Comparison of ENCODE assay signal across 8 cellular contexts in the genomic region with DNA sequence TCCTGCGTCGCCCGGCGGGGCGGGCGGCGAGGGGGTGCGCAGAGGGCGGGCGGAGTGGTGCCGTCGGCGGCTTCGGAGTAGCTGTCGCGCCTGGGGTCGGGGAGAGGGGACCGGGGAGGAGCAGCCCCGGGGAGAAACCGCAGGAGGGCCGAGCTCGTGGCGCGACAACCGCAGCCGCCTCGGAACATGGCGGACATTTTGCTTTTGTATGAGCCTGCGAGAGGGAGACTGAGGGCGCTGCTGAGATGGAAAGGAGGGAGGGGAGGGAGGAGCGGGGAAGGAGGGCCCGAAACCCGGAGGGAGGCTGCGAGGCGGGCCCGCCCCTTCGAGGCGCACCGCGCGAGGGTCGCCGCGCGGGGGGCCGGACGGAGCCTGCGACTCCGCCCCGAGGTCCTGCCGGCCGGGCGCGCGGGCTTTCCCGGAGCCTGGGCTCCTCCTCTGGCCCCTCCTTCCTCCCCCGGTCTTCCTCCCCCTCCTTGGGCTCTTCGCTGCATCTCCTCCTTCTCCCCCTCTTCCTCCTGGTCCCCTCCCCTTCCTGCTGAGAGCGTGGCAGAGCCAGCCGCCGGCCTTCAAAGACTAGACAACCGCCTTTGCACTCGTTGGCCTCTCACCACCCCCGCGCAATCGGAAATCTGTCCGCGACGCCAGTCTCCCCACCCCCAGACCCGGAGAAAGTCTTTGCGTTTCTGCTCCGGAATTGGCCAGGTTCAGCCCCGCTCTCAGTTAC. TPM values are rescaled to one million over a fixed set of nuclear protein-coding genes. Genes with fewer than 3 reads are reported as not detected.
DNase-seq lines count a peak whose midpoint lies in the region; ATAC-seq and TF ChIP-seq lines count a peak whose summit lies in the region.

No MANE protein-coding gene starts in this region.

- CTCF ChIA-PET in activated CD4-positive, alpha-beta memory T cell treated with anti-CD3 and anti-CD28 coated beads, Interleukin-2, amount 10 ng/mL, durations not matched to agents 7 days and 5 days (lab: Charles Lee): no interaction called here

- H3K27ac Mint-ChIP-seq in activated CD4-positive, alpha-beta memory T cell treated with anti-CD3 and anti-CD28 coated beads, Interleukin-2, amount 10 ng/mL, durations not matched to agents 7 days and 5 days: peak overlapping the region; percentile 100
- H3K27ac Mint-ChIP-seq in memory B cell: peak overlapping the region; percentile 98

- H3K4me1 Mint-ChIP-seq in activated CD4-positive, alpha-beta memory T cell treated with anti-CD3 and anti-CD28 coated beads, Interleukin-2, amount 10 ng/mL, durations not matched to agents 7 days and 5 days: peaks cover 43% of the 10 kb centered on the region
- H3K4me1 Mint-ChIP-seq in memory B cell: peaks cover 18% of the 10 kb centered on the region

- H3K27ac ChIP-seq in C4-2B: peak overlapping the region; percentile 98

- H3K27me3 Mint-ChIP-seq in activated CD4-positive, alpha-beta memory T cell treated with anti-CD3 and anti-CD28 coated beads, Interleukin-2, amount 10 ng/mL, durations not matched to agents 7 days and 5 days: no peaks in the 10 kb centered on the region
- H3K27me3 Mint-ChIP-seq in memory B cell: no peaks in the 10 kb centered on the region

- H3K4me3 Mint-ChIP-seq in activated CD4-positive, alpha-beta memory T cell treated with anti-CD3 and anti-CD28 coated beads, Interleukin-2, amount 10 ng/mL, durations not matched to agents 7 days and 5 days: peak overlapping the region; percentile 99
- H3K4me3 Mint-ChIP-seq in memory B cell: peak overlapping the region; percentile 100

- ATAC-seq in GM19372 (IDR thresholded peaks at IDR 0.05; ENCODE audit: low read depth, unreplicated experiment) (peak; percentile 62), HG03558 (IDR thresholded peaks at IDR 0.05; ENCODE audit: extremely low read depth, unreplicated experiment) (peak; percentile 23), memory B cell (ENCODE audit: low read depth) (peak; percentile 68)

- H3K9me3 Mint-ChIP-seq in activated CD4-positive, alpha-beta memory T cell treated with anti-CD3 and anti-CD28 coated beads, Interleukin-2, amount 10 ng/mL, durations not matched to agents 7 days and 5 days: no peaks in the 10 kb centered on the region
- H3K9me3 Mint-ChIP-seq in memory B cell: no peaks in the 10 kb centered on the region

- H3K36me3 Mint-ChIP-seq in activated CD4-positive, alpha-beta memory T cell treated with anti-CD3 and anti-CD28 coated beads, Interleukin-2, amount 10 ng/mL, durations not matched to agents 7 days and 5 days (ENCODE audit: low read depth): peaks cover 18% of the 10 kb centered on the region
- H3K36me3 Mint-ChIP-seq in memory B cell: peaks cover 5% of the 10 kb centered on the region

- DNase-seq in NCI-H774 (lab: John Stamatoyannopoulos, UW) (peak; percentile 87), ecto neural progenitor cell (ENCODE audit: low spot score) (peak; percentile 79), memory B cell (ENCODE audit: low spot score in 2 of 2) (peak; percentile 48 to 61)
- DNase-seq in activated CD4-positive, alpha-beta memory T cell treated with anti-CD3 and anti-CD28 coated beads, Interleukin-2, amount 10 ng/mL, durations not matched to agents 7 days and 5 days: peak; percentile 85
- peak; percentile 61 to 83 (median 75) for DNase-seq in stimulated activated CD4-positive, alpha-beta T cell treated with anti-CD3 and anti-CD28 coated beads, TNF-alpha, amount 100 ng/mL, for 48 hours (ENCODE audit: low read depth in 3 of 3)

- TF ChIP-seq CTCF in C4-2B (conservative IDR thresholded peaks at IDR 0.05): 0 out of 2 replicates have a peak, but pooled peaks have one; percentile 4

- POLR2A ChIA-PET in activated CD4-positive, alpha-beta memory T cell treated with anti-CD3 and anti-CD28 coated beads, Interleukin-2, amount 10 ng/mL, durations not matched to agents 7 days and 5 days (lab: Charles Lee): interaction anchor here (1.0 to 2.7 kb wide), 5 partner anchors 10 to 1258 kb away, joined by 3 to 9 read pairs (median 5); no protein-coding TSS in a partner anchor

RNA-seq across cellular contexts. Expression of a gene that starts 1.1 kb away (rescaled TPM):
- 10 to 100 TPM; 25.0 to 29.0 TPM for total RNA-seq in activated CD4-positive, alpha-beta memory T cell treated with anti-CD3 and anti-CD28 coated beads, Interleukin-2, amount 10 ng/mL, durations not matched to agents 7 days and 5 days

Comparison
In these comparisons a context has a peak if more than half of its experiments do, and no peak if none do; other contexts are left out.
1. Peak in every context shown above with its lines: DNase-seq, ATAC-seq and H3K27ac ChIP-seq.